Comparison of ENCODE assay signal across 8 cellular contexts in genomic region chr9:130137870-130138653, GRCh38. TPM values are rescaled to one million over a fixed set of nuclear protein-coding genes. Genes with fewer than 3 reads are reported as not detected.
A peak's percentile ranks its signal among the peaks of the same experiment; 100 is the strongest.
DNase-seq lines count a peak whose midpoint lies in the region; ATAC-seq and TF ChIP-seq lines count a peak whose summit lies in the region.

No MANE protein-coding gene starts in this region.

- peaks cover 0 to 43% (median 35%) of the 10 kb centered on the region in 11 experiments; a peak in 15 of 22 replicates for H3K36me3 ChIP-seq in BLaER1 treated with 17β-estradiol and CSF1 and Interleukin-3, amounts not matched to agents 10 nM and 100 nM

- TF ChIP-seq CTCF in NB4 (IDR thresholded peaks at IDR 0.05; ENCODE audit: low read depth, low read length) (no peak), dorsolateral prefrontal cortex (IDR thresholded peaks at IDR 0.05 in 54 of 56, conservative IDR thresholded peaks at IDR 0.05 in 2 of 56; ENCODE audit: low read depth in 1 of 56, partially characterized antibody in 56 of 56) (no peak)

- peaks cover 0 to 17% (median 0%) of the 10 kb centered on the region in 11 experiments; a peak in 3 of 22 replicates for H4K20me1 ChIP-seq in BLaER1 treated with 17β-estradiol and CSF1 and Interleukin-3, amounts not matched to agents 10 nM and 100 nM

- peaks cover 0 to 16% (median 0%) of the 10 kb centered on the region in 11 experiments; a peak in 7 of 22 replicates for H3K9me3 ChIP-seq in BLaER1 treated with 17β-estradiol and CSF1 and Interleukin-3, amounts not matched to agents 10 nM and 100 nM (replicated peaks in 1 of 11)

- H3K4me3 ChIP-seq in BLaER1 treated with 17β-estradiol and CSF1 and Interleukin-3, amounts not matched to agents 10 nM and 100 nM: no peak overlapping the region
- H3K4me3 ChIP-seq in NB4 (ENCODE audit: low read depth, low read length) (no peak overlapping the region), dorsolateral prefrontal cortex (peak overlapping the region in 2 of 59 donors; percentile 1 to 15)

- intact Hi-C loops in dorsolateral prefrontal cortex (cut with DNase I): loop anchor here (5.0 to 10.0 kb wide), 2 partner anchors 34 to 63 kb away; partner anchors contain the start of gene NCS1 (in 2 of the 2)

- H3K9ac ChIP-seq in BLaER1 treated with 17β-estradiol and CSF1 and Interleukin-3, amounts not matched to agents 10 nM and 100 nM: peak overlapping the region in 1 of 11 experiments; percentile 35; a peak in 1 of 22 replicates

- ATAC-seq in GM21825 (IDR thresholded peaks at IDR 0.05; ENCODE audit: unreplicated experiment) (no peak), HG03135 (IDR thresholded peaks at IDR 0.05; ENCODE audit: unreplicated experiment) (no peak)

- peaks cover 58 to 76% (median 66%) of the 10 kb centered on the region in 10 experiments for H3K4me1 ChIP-seq in BLaER1 treated with 17β-estradiol and CSF1 and Interleukin-3, amounts not matched to agents 10 nM and 100 nM

- peak overlapping the region; percentile 62 to 88 (median 76) for H3K4me2 ChIP-seq in BLaER1 treated with 17β-estradiol and CSF1 and Interleukin-3, amounts not matched to agents 10 nM and 100 nM

- peak overlapping the region in 7 of 11 experiments; percentile 12 to 58 (median 27); a peak in 7 of 22 replicates for H3K27ac ChIP-seq in BLaER1 treated with 17β-estradiol and CSF1 and Interleukin-3, amounts not matched to agents 10 nM and 100 nM
- H3K27ac ChIP-seq in dorsolateral prefrontal cortex: peak overlapping the region in 57 of 59 donors; percentile 5 to 88 (median 71)

- DNase-seq in NB4 (ENCODE audit: low read depth) (peak; percentile 24), dorsolateral prefrontal cortex (peak in 1 of 10 donors; percentile 26), mucosa of gallbladder (ENCODE audit: low spot score) (peak; percentile 31), AML-193 (lab: John Stamatoyannopoulos, UW) (no peak), SHP77 (lab: John Stamatoyannopoulos, UW) (no peak)

- no peaks in the 10 kb centered on the region for H3K27me3 ChIP-seq in BLaER1 treated with 17β-estradiol and CSF1 and Interleukin-3, amounts not matched to agents 10 nM and 100 nM
- no peaks in the 10 kb centered on the region for H3K27me3 ChIP-seq in dorsolateral prefrontal cortex

- TF ChIP-seq POLR2A in NB4 (IDR thresholded peaks at IDR 0.05; ENCODE audit: extremely low read depth, insufficient read length): no peak

RNA-seq across cellular contexts. Expression of gene NCS1, which starts 34.1 kb away (rescaled TPM):
- total RNA-seq in dorsolateral prefrontal cortex: 100 to 1,000 TPM; 134 to 718 (median 501) TPM
- total RNA-seq in mucosa of gallbladder: 50.3 TPM

Comparison
In these comparisons a context has a peak if more than half of its experiments do, and no peak if none do; other contexts are left out.
1. DNase-seq: peak in NB4 (single experiment) and mucosa of gallbladder (single experiment); none in AML-193 (0 of 2) and SHP77 (0 of 2).